In genomic region chr12:21657336-21658077, GRCh38 we compare ENCODE assay signal across 8 cellular contexts.
DNase-seq lines count a peak whose midpoint lies in the region; ATAC-seq and TF ChIP-seq lines count a peak whose summit lies in the region.

Gene LDHB, minus strand, starts transcription at chr12:21657842. Its CDS starts 3,171 bp downstream, at chr12:21654671.

- H3K4me3 ChIP-seq in ACC112 (ENCODE audit: low read depth, low read length) (peak within 1 kb of the TSS; percentile 93), WI38 (ENCODE audit: low read depth, low read length) (peak within 1 kb of the TSS; percentile 73), cardiac fibroblast (replicated peaks in 1 of 2; ENCODE audit: low read depth in 2 of 2, low read length in 2 of 2) (peak within 1 kb of the TSS; percentile 73 to 91)

- H3K27me3 ChIP-seq in ACC112 (ENCODE audit: insufficient read depth, low read length) = peaks cover 3% of the 10 kb centered on the region; the same call in 1 of the 2 replicates

- DNase-seq in NCI-H2227 treated with DMSO at 0.1 percent for 48 hours (lab: John Stamatoyannopoulos, UW) (peak; percentile 89), cardiac fibroblast (ENCODE audit: low read depth in 2 of 2) (peak; percentile 97 to 98), iPS-NIHi7 (ENCODE audit: extremely low spot score) (peak; percentile 95)
- peak; percentile 88 to 96 for DNase-seq in stimulated activated CD4-positive, alpha-beta T cell treated with anti-CD3 and anti-CD28 coated beads, Interleukin-12 subunit alpha, Interleukin-12 subunit beta, amount 100 ng/mL, for 24 hours (ENCODE audit: low read depth in 2 of 2)

- ATAC-seq in GM18867 (IDR thresholded peaks at IDR 0.05; ENCODE audit: unreplicated experiment) (peak; percentile 96), HG03103 (IDR thresholded peaks at IDR 0.05; ENCODE audit: low read depth, unreplicated experiment) (peak; percentile 96)

- peaks cover 20% of the 10 kb centered on the region for H3K36me3 ChIP-seq in ACC112 (ENCODE audit: insufficient read depth, low read length)

- peaks cover 22% of the 10 kb centered on the region for H3K4me1 ChIP-seq in ACC112 (ENCODE audit: control insufficient read depth, insufficient read depth, low read length, unreplicated experiment)

- H3K27ac ChIP-seq in ACC112 (ENCODE audit: low read depth, low read length) = peak within 1 kb of the TSS; percentile 59

- H3K79me2 ChIP-seq in ACC112 (ENCODE audit: control insufficient read depth, insufficient read depth, low read length, unreplicated experiment) = peaks cover 51% of the 10 kb centered on the region

- TF ChIP-seq CTCF in WI38 (IDR thresholded peaks at IDR 0.05; ENCODE audit: low read depth, low read length) (no peak), cardiac fibroblast (IDR thresholded peaks at IDR 0.05; ENCODE audit: low read depth, low read length) (no peak)

- H2AFZ ChIP-seq in ACC112 (ENCODE audit: low read length, unreplicated experiment) = peak within 1 kb of the TSS; percentile 78

Comparison
In these comparisons a context has a peak if more than half of its experiments do, and no peak if none do; other contexts are left out.
1. Peak in every context shown above with its lines: DNase-seq, ATAC-seq, H3K4me3 ChIP-seq and H3K27ac ChIP-seq.